In the genomic region with DNA sequence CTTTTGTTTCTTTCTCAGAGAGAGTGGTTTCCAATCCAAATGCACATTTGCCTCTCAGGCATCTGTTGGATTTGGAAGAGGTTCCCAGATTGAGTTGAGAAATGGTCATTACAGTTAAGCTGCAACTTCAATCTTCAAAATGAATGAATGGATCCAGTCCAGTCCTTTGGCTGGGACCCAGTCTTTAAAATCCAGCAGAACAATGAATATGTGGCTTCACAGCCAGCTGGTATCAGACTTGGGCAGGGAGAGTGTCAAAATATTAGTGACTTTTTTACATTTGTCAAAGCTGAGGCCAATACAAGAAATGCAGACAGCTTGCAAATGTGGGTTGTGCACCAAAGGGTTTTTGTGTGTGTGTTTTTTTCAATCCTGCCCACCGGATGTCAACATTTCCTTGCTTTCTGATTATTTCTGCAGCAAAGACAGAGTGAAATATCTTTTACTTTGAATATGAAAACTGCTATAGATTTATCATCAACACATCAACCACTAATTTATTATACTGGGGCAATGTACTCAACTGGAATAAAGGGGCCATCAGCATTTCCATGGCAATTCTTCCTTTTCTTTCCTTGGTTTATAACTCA, we compare ENCODE assay signal across 1 cellular context.
TF ChIP-seq lines count a peak whose summit lies in the region.

No MANE protein-coding gene starts in this region.

TF ChIP-seq in SK-N-SH treated with all-trans-retinoic acid at 6 μM for 48 hours, 23 proteins besides CTCF, POLR2A, EP300 and RAD21 (continued from another document):
- TF ChIP-seq, protein P1, sequence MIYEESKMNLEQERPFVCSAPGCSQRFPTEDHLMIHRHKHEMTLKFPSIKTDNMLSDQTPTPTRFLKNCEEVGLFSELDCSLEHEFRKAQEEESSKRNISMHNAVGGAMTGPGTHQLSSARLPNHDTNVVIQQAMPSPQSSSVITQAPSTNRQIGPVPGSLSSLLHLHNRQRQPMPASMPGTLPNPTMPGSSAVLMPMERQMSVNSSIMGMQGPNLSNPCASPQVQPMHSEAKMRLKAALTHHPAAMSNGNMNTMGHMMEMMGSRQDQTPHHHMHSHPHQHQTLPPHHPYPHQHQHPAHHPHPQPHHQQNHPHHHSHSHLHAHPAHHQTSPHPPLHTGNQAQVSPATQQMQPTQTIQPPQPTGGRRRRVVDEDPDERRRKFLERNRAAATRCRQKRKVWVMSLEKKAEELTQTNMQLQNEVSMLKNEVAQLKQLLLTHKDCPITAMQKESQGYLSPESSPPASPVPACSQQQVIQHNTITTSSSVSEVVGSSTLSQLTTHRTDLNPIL (CRISPR knock-in tag; IDR thresholded peaks at IDR 0.05; ENCODE audit: low read depth): no peak
TF ChIP-seq in SK-N-SH treated with all-trans-retinoic acid at 6 μM for 48 hours: peak in this region for 0.
